1 cellular context compared by ENCODE assay signal in genomic region chr16:68022728-68023537, GRCh38.
TF ChIP-seq lines count a peak whose summit lies in the region.

TSS of gene DDX28 (minus strand) at chr16:68023232. CDS start at chr16:68023202, 30 bp downstream.
TSS of gene DUS2 (plus strand) at chr16:68023284. CDS start at chr16:68038024, 14,740 bp downstream.

TF ChIP-seq in HepG2, 621 proteins besides CTCF, POLR2A, EP300 and RAD21 (continued from another document and continues in another):
- TF ChIP-seq IRF9 (CRISPR knock-in tag; IDR thresholded peaks at IDR 0.05; ENCODE audit: borderline replicate concordance) (peak; percentile 90; the same call in 1 of the 2 replicates), SIX4 (CRISPR knock-in tag; IDR thresholded peaks at IDR 0.05) (peak; percentile 60; the same call in 1 of the 2 replicates), FOXA3 (CRISPR knock-in tag; IDR thresholded peaks at IDR 0.05) (peak; percentile 83), SATB2 (CRISPR knock-in tag; IDR thresholded peaks at IDR 0.05) (peak; percentile 76; the same call in 1 of the 2 replicates), PBX2 (CRISPR knock-in tag; IDR thresholded peaks at IDR 0.05) (no peak), ZNF335 (CRISPR knock-in tag; IDR thresholded peaks at IDR 0.05) (peak; percentile 81), ZNF782 (CRISPR knock-in tag; IDR thresholded peaks at IDR 0.05; ENCODE audit: borderline replicate concordance) (peak; percentile 88), ARID2 (CRISPR knock-in tag; IDR thresholded peaks at IDR 0.05; ENCODE audit: borderline replicate concordance) (peak; percentile 98), RARA (CRISPR knock-in tag; IDR thresholded peaks at IDR 0.05) (peak; percentile 74), NRL (CRISPR knock-in tag; IDR thresholded peaks at IDR 0.05; ENCODE audit: borderline replicate concordance) (peak; percentile 97), ZNF772 (CRISPR knock-in tag; IDR thresholded peaks at IDR 0.05) (peak; percentile 30; the same call in 1 of the 2 replicates), TEAD2 (CRISPR knock-in tag; IDR thresholded peaks at IDR 0.05) (0 out of 2 replicates have a peak, but pooled peaks have one; percentile 22), ZNF737 (CRISPR knock-in tag; IDR thresholded peaks at IDR 0.05; ENCODE audit: borderline replicate concordance) (no peak; the same call in 1 of the 2 replicates), EED (CRISPR knock-in tag; IDR thresholded peaks at IDR 0.05) (peak; percentile 85; the same call in 1 of the 2 replicates), NFE2 (CRISPR knock-in tag; IDR thresholded peaks at IDR 0.05) (no peak), RNF2 (conservative IDR thresholded peaks at IDR 0.05; ENCODE audit: low read depth) (peak; percentile 96), TARDBP (CRISPR knock-in tag; IDR thresholded peaks at IDR 0.05) (peak; percentile 100), PITX1 (CRISPR knock-in tag; IDR thresholded peaks at IDR 0.05) (peak; percentile 87), RFXANK (CRISPR knock-in tag; IDR thresholded peaks at IDR 0.05) (peak; percentile 72; the same call in 1 of the 2 replicates), AHR (CRISPR knock-in tag; IDR thresholded peaks at IDR 0.05) (peak; percentile 98), MEIS1 (CRISPR knock-in tag; IDR thresholded peaks at IDR 0.05; ENCODE audit: borderline replicate concordance) (peak; percentile 92; the same call in 1 of the 2 replicates), ZNF343 (CRISPR knock-in tag; IDR thresholded peaks at IDR 0.05) (peak; percentile 94), ATF4 (CRISPR knock-in tag; IDR thresholded peaks at IDR 0.05) (0 out of 4 replicates have a peak, but pooled peaks of 1 of the 2 experiments have one; percentile 27), SP2 (CRISPR knock-in tag; IDR thresholded peaks at IDR 0.05) (peak; percentile 56), GMEB2 (CRISPR knock-in tag; IDR thresholded peaks at IDR 0.05; ENCODE audit: low read depth) (peak; percentile 79), SRF (IDR thresholded peaks at IDR 0.05; ENCODE audit: low read depth, low read length) (peak; percentile 83), HOXA5 (CRISPR knock-in tag; IDR thresholded peaks at IDR 0.05) (peak; percentile 78), ZNF776 (CRISPR knock-in tag; IDR thresholded peaks at IDR 0.05) (peak; percentile 90), PLRG1 (conservative IDR thresholded peaks at IDR 0.05) (no peak), ZBTB40 (IDR thresholded peaks at IDR 0.05) (no peak), ZBTB40 (CRISPR knock-in tag; IDR thresholded peaks at IDR 0.05) (peak; percentile 91), ZNF543 (CRISPR knock-in tag; IDR thresholded peaks at IDR 0.05) (peak; percentile 60; the same call in 1 of the 2 replicates), BRD4 (CRISPR knock-in tag; IDR thresholded peaks at IDR 0.05) (peak; percentile 98), ZKSCAN5 (CRISPR knock-in tag; IDR thresholded peaks at IDR 0.05) (peak; percentile 17; the same call in 1 of the 2 replicates), ZNF24 (IDR thresholded peaks at IDR 0.05) (peak; percentile 12; the same call in 1 of the 2 replicates), HMGXB3 (CRISPR knock-in tag; IDR thresholded peaks at IDR 0.05; ENCODE audit: borderline replicate concordance) (peak; percentile 93), TCF12 (IDR thresholded peaks at IDR 0.05) (no peak), TCF12 (CRISPR knock-in tag; IDR thresholded peaks at IDR 0.05) (peak; percentile 83; the same call in 1 of the 2 replicates), ZBTB3 (CRISPR knock-in tag; IDR thresholded peaks at IDR 0.05; ENCODE audit: borderline replicate concordance, low read depth) (peak; percentile 90), TFDP2 (CRISPR knock-in tag; IDR thresholded peaks at IDR 0.05) (peak; percentile 87), ZNF567 (CRISPR knock-in tag; IDR thresholded peaks at IDR 0.05; ENCODE audit: borderline replicate concordance) (no peak; the same call in 1 of the 2 replicates), ZNF777 (CRISPR knock-in tag; IDR thresholded peaks at IDR 0.05) (peak; percentile 73), HIVEP1 (CRISPR knock-in tag; IDR thresholded peaks at IDR 0.05) (peak; percentile 45; the same call in 1 of the 2 replicates), CHD4 (IDR thresholded peaks at IDR 0.05; ENCODE audit: borderline replicate concordance, low read length) (no peak), ZFP36 (IDR thresholded peaks at IDR 0.05; ENCODE audit: borderline replicate concordance, low read depth, low read length, partially characterized antibody) (no peak), GZF1 (CRISPR knock-in tag; IDR thresholded peaks at IDR 0.05) (no peak), CREBL2 (CRISPR knock-in tag; IDR thresholded peaks at IDR 0.05; ENCODE audit: borderline replicate concordance) (no peak)
